In the genomic region with DNA sequence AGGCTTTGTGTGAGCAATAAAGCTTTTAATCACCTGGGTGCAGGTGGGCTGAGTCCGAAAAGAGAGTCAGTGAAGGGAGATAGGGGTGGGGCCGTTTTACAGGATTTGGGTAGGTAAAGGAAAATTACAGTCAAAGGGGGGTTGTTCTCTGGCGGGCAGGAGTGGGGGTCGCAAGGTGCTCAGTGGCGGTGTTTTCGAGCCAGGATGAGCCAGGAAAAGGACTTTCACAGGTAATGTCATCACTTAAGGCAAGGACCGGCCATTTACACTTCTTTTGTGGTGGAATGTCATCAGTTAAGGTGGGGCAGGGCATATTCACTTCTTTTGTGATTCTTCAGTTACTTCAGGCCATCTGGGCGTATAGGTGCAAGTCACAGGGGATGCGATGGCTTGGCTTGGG, we compare ENCODE assay signal across 3 cellular contexts. TPM values are rescaled to one million over a fixed set of nuclear protein-coding genes. Genes with fewer than 3 reads are reported as not detected.
"Had no signal": no experiment of that assay in that cellular context is flagged by ENCODE, and none has a peak within 500 bp of the region (broad histone marks: within the 10 kb centered on the region; RNA-seq: fewer than 3 reads in every experiment).

No MANE protein-coding gene starts in this region.

RNA-seq across cellular contexts. Expression of a gene that starts 39.6 kb away (rescaled TPM):
- total RNA-seq: lung microvascular endothelial cell, natural killer cell had no signal
- polyA plus RNA-seq: naive thymus-derived CD4-positive, alpha-beta T cell had no signal
